ENCODE assay signal across 9 cellular contexts in the genomic region with DNA sequence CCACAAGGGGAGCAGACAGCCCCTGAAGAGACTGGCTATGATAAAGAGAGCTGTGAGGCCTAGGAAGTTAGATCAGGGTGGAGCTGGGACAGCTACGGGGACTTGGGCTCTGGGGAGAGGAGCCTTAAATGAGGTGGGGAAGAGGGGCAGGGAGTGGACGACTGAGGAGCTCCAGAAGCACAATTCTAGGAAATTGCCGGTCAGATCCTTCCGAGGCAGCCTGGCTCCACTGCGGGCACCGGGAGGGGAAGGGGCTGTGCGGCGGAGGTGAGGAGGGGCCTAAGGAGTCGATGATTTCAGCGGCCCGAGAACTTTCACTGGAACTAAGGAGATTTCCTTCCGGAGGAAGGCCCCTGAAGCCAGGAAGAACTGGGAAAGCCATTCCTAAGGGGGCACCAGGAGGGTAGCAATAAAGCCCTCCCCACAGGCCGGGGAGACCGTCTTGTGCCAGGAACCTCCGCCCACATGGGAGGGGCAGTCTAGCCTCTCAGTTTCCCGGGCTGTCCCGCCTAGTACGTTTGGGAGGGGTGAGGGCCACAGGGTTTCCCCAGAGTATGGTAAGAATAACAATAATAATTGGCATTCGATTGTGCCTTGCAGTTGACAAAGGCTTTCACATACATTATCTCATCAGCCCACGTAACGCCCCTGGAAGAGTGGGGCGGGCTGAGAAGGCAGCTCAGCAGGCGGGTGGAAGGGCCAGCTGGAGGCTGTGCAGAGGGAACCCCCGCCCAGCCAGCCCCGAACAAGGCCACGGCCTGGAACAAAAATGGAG. TPM values are rescaled to one million over a fixed set of nuclear protein-coding genes. Genes with fewer than 3 reads are reported as not detected.
DNase-seq lines count a peak whose midpoint lies in the region; ATAC-seq and TF ChIP-seq lines count a peak whose summit lies in the region.
"Had no signal": no experiment of that assay in that cellular context is flagged by ENCODE, and none has a peak within 500 bp of the region (broad histone marks: within the 10 kb centered on the region; RNA-seq: fewer than 3 reads in every experiment).

No MANE protein-coding gene starts in this region.

- H3K27me3 ChIP-seq in brain microvascular endothelial cell (replicated peaks) (no peaks in the 10 kb centered on the region), MM.1S (replicated peaks; ENCODE audit: insufficient read depth, low read length) (no peaks in the 10 kb centered on the region)

- no peak overlapping the region for H3K4me3 Mint-ChIP-seq in activated CD4-positive, alpha-beta T cell treated with anti-CD3 and anti-CD28 coated beads, Interleukin-2, amount 10 ng/mL, durations not matched to agents 24 days and 14 days

- no peaks in the 10 kb centered on the region for H3K79me2 ChIP-seq in MM.1S (ENCODE audit: low read length)

- no peak for TF ChIP-seq CTCF in brain microvascular endothelial cell (IDR thresholded peaks at IDR 0.05; ENCODE audit: low read depth, low read length, missing control alignments)
- TF ChIP-seq CTCF in MM.1S (IDR thresholded peaks at IDR 0.05; ENCODE audit: low read length), result no peak

- no peak overlapping the region for H3K4me2 ChIP-seq in MM.1S (ENCODE audit: low read depth, low read length)

- no peaks in the 10 kb centered on the region for H4K20me1 ChIP-seq in MM.1S (ENCODE audit: insufficient read depth, low read length)

- no peaks in the 10 kb centered on the region for H3K9me2 ChIP-seq in MM.1S (replicated peaks; ENCODE audit: insufficient read depth, low read length)

- H3K4me1 Mint-ChIP-seq in activated CD4-positive, alpha-beta T cell treated with anti-CD3 and anti-CD28 coated beads, Interleukin-2, amount 10 ng/mL, durations not matched to agents 24 days and 14 days, result no peaks in the 10 kb centered on the region

- H3K36me3 ChIP-seq in brain microvascular endothelial cell (replicated peaks) (no peaks in the 10 kb centered on the region), MM.1S (replicated peaks; ENCODE audit: insufficient read depth, low read length) (no peaks in the 10 kb centered on the region)

- ATAC-seq in GM18907 (IDR thresholded peaks at IDR 0.05; ENCODE audit: unreplicated experiment) (peak; percentile 50), sciatic nerve (peak; percentile 77), HG03439 (IDR thresholded peaks at IDR 0.05; ENCODE audit: unreplicated experiment) (no peak)

- H3F3A ChIP-seq in MM.1S (ENCODE audit: insufficient read depth, low read length), result no peaks in the 10 kb centered on the region

- in situ Hi-C loops in brain microvascular endothelial cell (cut with HindIII; ENCODE audit: low pct_ligation_motif_present, low sequenced_read_pairs), result no loop called here

- H3K4me1 ChIP-seq in MM.1S (ENCODE audit: low read length), result no peaks in the 10 kb centered on the region

- H3K9me3 ChIP-seq in MM.1S (replicated peaks; ENCODE audit: insufficient read depth, low read length), result no peaks in the 10 kb centered on the region

- H3K36me3 Mint-ChIP-seq in activated CD4-positive, alpha-beta T cell treated with anti-CD3 and anti-CD28 coated beads, Interleukin-2, amount 10 ng/mL, durations not matched to agents 24 days and 14 days (ENCODE audit: low read depth), result no peaks in the 10 kb centered on the region

- H3K27ac Mint-ChIP-seq in activated CD4-positive, alpha-beta T cell treated with anti-CD3 and anti-CD28 coated beads, Interleukin-2, amount 10 ng/mL, durations not matched to agents 24 days and 14 days, result no peak overlapping the region

- H3K27ac ChIP-seq in brain microvascular endothelial cell (no peak overlapping the region), MM.1S (ENCODE audit: low read length) (no peak overlapping the region)

- no peak overlapping the region for H2AFZ ChIP-seq in MM.1S (ENCODE audit: low read length)

- intact Hi-C loops in sciatic nerve (cut with DNase I), result no loop called here
- intact Hi-C loops in activated CD4-positive, alpha-beta T cell treated with anti-CD3 and anti-CD28 coated beads, Interleukin-2, amount 10 ng/mL, durations not matched to agents 24 days and 14 days (cut with micrococcal nuclease), result no loop called here

- no peak overlapping the region for H3K9ac ChIP-seq in MM.1S (ENCODE audit: low read length)

- H3K9me3 Mint-ChIP-seq in activated CD4-positive, alpha-beta T cell treated with anti-CD3 and anti-CD28 coated beads, Interleukin-2, amount 10 ng/mL, durations not matched to agents 24 days and 14 days, result no peaks in the 10 kb centered on the region

- H3K4me3 ChIP-seq in brain microvascular endothelial cell (ENCODE audit: low read depth, low read length), result peak overlapping the region; percentile 3
- H3K4me3 ChIP-seq in MM.1S (ENCODE audit: low read length), result no peak overlapping the region

- H3K27me3 Mint-ChIP-seq in activated CD4-positive, alpha-beta T cell treated with anti-CD3 and anti-CD28 coated beads, Interleukin-2, amount 10 ng/mL, durations not matched to agents 24 days and 14 days, result no peaks in the 10 kb centered on the region

- DNase-seq in brain microvascular endothelial cell (no peak), iPS-NIHi11 (ENCODE audit: low spot score) (peak; percentile 50), sciatic nerve (ENCODE audit: low spot score) (peak; percentile 80), MM.1S (no peak), NCI-H2196 (lab: John Stamatoyannopoulos, UW; ENCODE audit: unreplicated experiment) (no peak)
- DNase-seq in activated CD4-positive, alpha-beta T cell treated with anti-CD3 and anti-CD28 coated beads, Interleukin-2, amount 10 ng/mL, durations not matched to agents 24 days and 14 days, result no peak
- DNase-seq: foreskin fibroblast had no signal

RNA-seq across cellular contexts. Expression of a gene that starts 19.6 kb away (rescaled TPM):
- total RNA-seq in sciatic nerve, result 34.1 TPM
- total RNA-seq in activated CD4-positive, alpha-beta T cell treated with anti-CD3 and anti-CD28 coated beads, Interleukin-2, amount 10 ng/mL, durations not matched to agents 24 days and 14 days, result 0.05 and 0.09 TPM in 2 replicates

RNA-seq across cellular contexts. Expression of a gene that starts 27.3 kb away (rescaled TPM):
- 73.5 TPM for total RNA-seq in sciatic nerve
- total RNA-seq in activated CD4-positive, alpha-beta T cell treated with anti-CD3 and anti-CD28 coated beads, Interleukin-2, amount 10 ng/mL, durations not matched to agents 24 days and 14 days, result 377 and 390 TPM in 2 replicates

RNA-seq across cellular contexts. Expression of a gene that starts 29.8 kb away (rescaled TPM):
- total RNA-seq in sciatic nerve, result 72.4 TPM
- 63.1 and 64.8 TPM in 2 replicates for total RNA-seq in activated CD4-positive, alpha-beta T cell treated with anti-CD3 and anti-CD28 coated beads, Interleukin-2, amount 10 ng/mL, durations not matched to agents 24 days and 14 days

RNA-seq across cellular contexts. Expression of a gene that starts 39.6 kb away (rescaled TPM):
- total RNA-seq in sciatic nerve, result 30.2 TPM
- 28.6 and 31.6 TPM in 2 replicates for total RNA-seq in activated CD4-positive, alpha-beta T cell treated with anti-CD3 and anti-CD28 coated beads, Interleukin-2, amount 10 ng/mL, durations not matched to agents 24 days and 14 days

Comparison
In these comparisons a context has a peak if more than half of its experiments do, and no peak if none do; other contexts are left out.
1. DNase-seq: peak in iPS-NIHi11 (single experiment) and sciatic nerve (single experiment); none in brain microvascular endothelial cell (single experiment), MM.1S (single experiment), NCI-H2196 (single experiment) and activated CD4-positive, alpha-beta T cell treated with anti-CD3 and anti-CD28 coated beads, Interleukin-2, amount 10 ng/mL, durations not matched to agents 24 days and 14 days (single experiment).
2. RNA of a gene that starts 19.6 kb away (total RNA-seq): 34.1 TPM in sciatic nerve (single experiment); 0.05 to 0.09 TPM in activated CD4-positive, alpha-beta T cell treated with anti-CD3 and anti-CD28 coated beads, Interleukin-2, amount 10 ng/mL, durations not matched to agents 24 days and 14 days; every median in the first group is over 10 times any median in the second.